8 cellular contexts compared by ENCODE assay signal in genomic region chr17:42682400-42683384, GRCh38. TPM values are rescaled to one million over a fixed set of nuclear protein-coding genes. Genes with fewer than 3 reads are reported as not detected.
DNase-seq lines count a peak whose midpoint lies in the region; ATAC-seq and TF ChIP-seq lines count a peak whose summit lies in the region.

TSS of gene CNTNAP1 (plus strand) at chr17:42682531. CDS start at chr17:42682830, 299 bp downstream.

- peaks cover 6% of the 10 kb centered on the region for H3K79me2 ChIP-seq in trophoblast cell (ENCODE audit: control insufficient read depth, insufficient read depth, low read length, poor library complexity)

- intact Hi-C loops in adrenal gland (cut with DNase I) = loop anchor here in 1 of 2 donors (5.0 kb wide), 2 partner anchors 75 to 100 kb away; partner anchors contain the start of genes RETREG3 and TUBG1

- peak; percentile 88 for DNase-seq in ACHN
- peak; percentile 27 for DNase-seq in NCI-H460 (ENCODE audit: extremely low read depth, low read depth)
- DNase-seq in adrenal gland = peak in 6 of 7 donors; percentile 64 to 83 (median 74)
- peak; percentile 83 to 84 for DNase-seq in cardiac muscle cell (ENCODE audit: low read depth in 1 of 2, low spot score in 1 of 2)
- DNase-seq in trophoblast cell = peak in 1 of 2 donors; percentile 28
- no peak for DNase-seq in HPDE6-E6E7 (ENCODE audit: extremely low spot score)

- peak within 1 kb of the TSS; percentile 9 for H4K8ac ChIP-seq in trophoblast cell (ENCODE audit: low read depth, low read length)

- no peak within 1 kb of the TSS for H3K9ac ChIP-seq in trophoblast cell (ENCODE audit: low read length)

- 1 to 2% (median 2%) methylated on average over 30 to 51 of the region's 51 CpGs for WGBS in adrenal gland, 4 donors
- WGBS in trophoblast cell (ENCODE audit: extremely low coverage, insufficient coverage, insufficient read length) = no CpG with 5 or more reads among the region's 51 CpGs

- H3K9me3 ChIP-seq in adrenal gland (replicated peaks in 1 of 3) (no peaks in the 10 kb centered on the region), cardiac muscle cell (ENCODE audit: low read depth) (no peaks in the 10 kb centered on the region), trophoblast cell (ENCODE audit: insufficient read depth, low read depth, low read length) (peaks cover 3% of the 10 kb centered on the region)

- no peak within 1 kb of the TSS for H4K12ac ChIP-seq in trophoblast cell (ENCODE audit: low read depth, low read length)

- H4K91ac ChIP-seq in trophoblast cell (ENCODE audit: low read depth, low read length) = no peak within 1 kb of the TSS

- H3K18ac ChIP-seq in trophoblast cell (ENCODE audit: low read length) = no peak within 1 kb of the TSS

- no peak within 1 kb of the TSS for H2AK5ac ChIP-seq in trophoblast cell (ENCODE audit: low read length)

- no peak within 1 kb of the TSS for H3K14ac ChIP-seq in trophoblast cell (ENCODE audit: low read length)

- ATAC-seq in GM18517 (IDR thresholded peaks at IDR 0.05; ENCODE audit: unreplicated experiment) = no peak

- H3K4me3 ChIP-seq in adrenal gland = peak within 1 kb of the TSS in 1 of 4 donors; percentile 41
- H3K4me3 ChIP-seq in cardiac muscle cell = peak within 1 kb of the TSS; percentile 55
- peak within 1 kb of the TSS; percentile 3 for H3K4me3 ChIP-seq in trophoblast cell (ENCODE audit: low read depth, low read length)

- peak; percentile 18 for TF ChIP-seq POLR2A in GM10847 (IDR thresholded peaks at IDR 0.05; ENCODE audit: extremely low read depth, insufficient read length)
- no peak for TF ChIP-seq POLR2A in adrenal gland (IDR thresholded peaks at IDR 0.05)

- H3K23ac ChIP-seq in trophoblast cell (ENCODE audit: low read length) = no peak within 1 kb of the TSS

- no peak within 1 kb of the TSS for H2BK120ac ChIP-seq in trophoblast cell (ENCODE audit: insufficient read depth, low read length, poor library complexity)

- H3K36me3 ChIP-seq in adrenal gland (replicated peaks in 1 of 2) = no peaks in the 10 kb centered on the region
- H3K36me3 ChIP-seq in cardiac muscle cell = peaks cover 8% of the 10 kb centered on the region
- H3K36me3 ChIP-seq in trophoblast cell (ENCODE audit: control insufficient read depth in 1 of 2, insufficient read depth in 2 of 2, low read length in 2 of 2) = no peaks in the 10 kb centered on the region

- peaks cover 20% of the 10 kb centered on the region for H3K79me1 ChIP-seq in trophoblast cell (ENCODE audit: low read length)

- peak within 1 kb of the TSS in 2 of 5 donors; percentile 49 to 60 for H3K27ac ChIP-seq in adrenal gland
- H3K27ac ChIP-seq in cardiac muscle cell = peak within 1 kb of the TSS; percentile 59
- H3K27ac ChIP-seq in trophoblast cell (ENCODE audit: low read depth, low read length) = no peak within 1 kb of the TSS

- no peak within 1 kb of the TSS for H2BK5ac ChIP-seq in trophoblast cell (ENCODE audit: low read depth, low read length, poor library complexity)

- H3K4me1 ChIP-seq in adrenal gland (replicated peaks in 1 of 2) = peaks cover 22 to 54% of the 10 kb centered on the region in 2 donors
- peaks cover 18% of the 10 kb centered on the region for H3K4me1 ChIP-seq in cardiac muscle cell (ENCODE audit: low read depth)
- peaks cover 23 to 24% of the 10 kb centered on the region in 2 experiments for H3K4me1 ChIP-seq in trophoblast cell (ENCODE audit: control insufficient read depth in 1 of 2, insufficient read depth in 2 of 2, low read length in 2 of 2)

- H3K27me3 ChIP-seq in adrenal gland (no peaks in the 10 kb centered on the region), cardiac muscle cell (no peaks in the 10 kb centered on the region), trophoblast cell (ENCODE audit: insufficient read depth, low read length) (peaks cover 29% of the 10 kb centered on the region)

- H3K4ac ChIP-seq in trophoblast cell (ENCODE audit: low read depth, low read length) = no peak within 1 kb of the TSS

- H2BK12ac ChIP-seq in trophoblast cell (ENCODE audit: low read length) = no peak within 1 kb of the TSS

- H3K4me2 ChIP-seq in trophoblast cell (ENCODE audit: low read length) = peak within 1 kb of the TSS; percentile 56

- in situ Hi-C loops in ACHN (cut with HindIII; ENCODE audit: low pct_ligation_motif_present, low pct_unique_long_range_greater_than_20kb, low sequenced_read_pairs) = no loop called here

- no peak within 1 kb of the TSS for H2AFZ ChIP-seq in trophoblast cell (ENCODE audit: insufficient read depth, low read length, poor library complexity)

- no peak for TF ChIP-seq CTCF in adrenal gland (IDR thresholded peaks at IDR 0.05)
- no peak for TF ChIP-seq CTCF in cardiac muscle cell (IDR thresholded peaks at IDR 0.05; ENCODE audit: low read depth, low read length)

RNA-seq across cellular contexts. Expression of gene CNTNAP1, which starts in this region (rescaled TPM):
- total RNA-seq in NCI-H460 (2014; rRNA removed; shearing (Covaris generic)) = 6.7 and 6.8 TPM in 2 replicates
- 18.9 and 29.0 TPM in 2 replicates for polyA plus RNA-seq in NCI-H460 (2014; cell fraction: nucleus; rRNA removed)
- total RNA-seq in adrenal gland = 10 to 100 TPM in 2 of 8 donors, 1 to 10 TPM in 6; 1.8 to 31.9 (median 5.4) TPM
- 10 to 100 TPM in 1 of 3 donors, 1 to 10 TPM in 2; 1.6 to 12.5 (median 5.7) TPM for polyA plus RNA-seq in adrenal gland
- 15.4 and 17.9 TPM in 2 replicates for total RNA-seq in cardiac muscle cell
- polyA plus RNA-seq in cardiac muscle cell = 3.5 and 3.9 TPM in 2 replicates
- polyA plus RNA-seq in trophoblast cell (2013) = 0.44 and 0.45 TPM in 2 replicates
